ENCODE assay signal across 8 cellular contexts in the genomic region with DNA sequence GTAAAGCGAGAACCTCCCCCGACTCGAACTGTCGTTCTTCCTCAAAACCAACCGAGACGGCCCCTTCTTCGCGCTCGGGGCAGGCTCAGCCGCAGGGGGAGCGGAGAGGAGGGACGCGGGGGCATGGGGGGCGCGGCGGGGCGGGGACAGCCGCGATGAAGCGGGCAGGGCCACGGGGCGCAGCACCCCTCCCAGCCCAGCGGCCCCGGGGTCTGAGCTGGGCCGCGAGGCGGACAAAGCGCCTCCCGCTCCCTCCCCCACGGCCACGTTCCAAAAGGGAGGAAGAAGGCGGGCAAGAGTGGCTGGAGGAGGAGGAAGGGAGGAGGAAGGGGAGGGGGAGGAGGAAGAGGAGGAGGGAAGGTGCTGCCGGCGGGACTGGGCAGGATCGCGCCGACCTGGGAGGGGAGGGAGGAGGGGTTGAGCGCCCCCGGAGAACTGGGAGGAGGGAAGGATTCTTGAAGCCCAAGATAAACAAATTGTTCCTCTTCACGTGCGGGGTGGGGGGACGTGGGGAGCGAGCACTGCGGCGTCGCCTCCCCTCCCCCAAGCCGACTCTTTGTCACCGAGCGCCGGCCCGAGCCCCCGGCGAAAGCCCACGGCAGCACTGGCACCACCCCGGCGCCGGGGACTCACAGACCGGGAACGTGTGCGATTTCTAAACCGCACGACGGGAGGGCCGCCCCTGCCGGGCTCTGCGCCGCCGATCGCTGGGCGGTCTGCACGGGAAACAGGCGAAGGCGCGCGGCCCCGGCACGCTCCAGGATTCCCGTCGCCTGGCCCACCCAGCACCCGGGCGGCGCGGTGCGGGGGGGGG. TPM values are rescaled to one million over a fixed set of nuclear protein-coding genes. Genes with fewer than 3 reads are reported as not detected.
DNase-seq lines count a peak whose midpoint lies in the region; ATAC-seq, FAIRE-seq and TF ChIP-seq lines count a peak whose summit lies in the region.

No MANE protein-coding gene starts in this region.

- FAIRE-seq in frontal cortex (lab: Jason Lieb, UNC), result no peak

- H3K27ac ChIP-seq in SK-N-SH (ENCODE audit: low read depth in 2 of 2, low read length in 1 of 2) (peak overlapping the region; percentile 98 to 99), neural cell (ENCODE audit: low read length) (peak overlapping the region; percentile 97), temporal lobe (ENCODE audit: low read depth, low read length) (peak overlapping the region; percentile 77)

- H3K27ac Mint-ChIP-seq in activated naive CD4-positive, alpha-beta T cell treated with anti-CD3 and anti-CD28 coated beads, Interleukin-2, amount 50 U/mL, for 72 hours, result peak overlapping the region in 1 of 2 donors; percentile 85

- H3K9me2 ChIP-seq in SK-N-SH (no peaks in the 10 kb centered on the region), neural cell (ENCODE audit: insufficient read depth, low read length) (no peaks in the 10 kb centered on the region)

- CTCF ChIA-PET in SK-N-SH (lab: Yijun Ruan, JAX), result interaction anchor here (1.1 to 7.8 kb wide), 11 partner anchors 33 to 417 kb away, joined by 3 to 91 read pairs (median 3); no protein-coding TSS in a partner anchor

- peak overlapping the region; percentile 93 for H3K9ac ChIP-seq in SK-N-SH
- peak overlapping the region; percentile 95 for H3K9ac ChIP-seq in neural cell (ENCODE audit: low read length)

- H3K4me2 ChIP-seq in SK-N-SH, result peak overlapping the region; percentile 92
- peak overlapping the region; percentile 84 for H3K4me2 ChIP-seq in neural cell (ENCODE audit: low read length)

- peak overlapping the region; percentile 94 to 97 for H3K4me3 ChIP-seq in SK-N-SH (ENCODE audit: low read depth in 2 of 2, low read length in 1 of 2)
- peak overlapping the region; percentile 92 for H3K4me3 ChIP-seq in neural cell (ENCODE audit: low read length)

- H4K20me1 ChIP-seq in SK-N-SH (ENCODE audit: insufficient read depth) (no peaks in the 10 kb centered on the region), neural cell (ENCODE audit: insufficient read depth) (no peaks in the 10 kb centered on the region)

- H2AFZ ChIP-seq in SK-N-SH (ENCODE audit: low read depth), result peak overlapping the region; percentile 93; the same call in 1 of the 2 replicates
- peak overlapping the region; percentile 17 for H2AFZ ChIP-seq in neural cell (ENCODE audit: low read depth, low read length)

- POLR2A ChIA-PET in SK-N-SH (lab: Yijun Ruan, JAX), result interaction anchor here (0.6 to 5.4 kb wide), 31 partner anchors 11 to 495 kb away, joined by 3 to 80 read pairs (median 5); no protein-coding TSS in a partner anchor

- H3K27me3 ChIP-seq in SK-N-SH (ENCODE audit: insufficient read depth) (no peaks in the 10 kb centered on the region), neural cell (ENCODE audit: insufficient read depth, low read depth, low read length) (no peaks in the 10 kb centered on the region)

- no peaks in the 10 kb centered on the region for H3K36me3 Mint-ChIP-seq in activated naive CD4-positive, alpha-beta T cell treated with anti-CD3 and anti-CD28 coated beads, Interleukin-2, amount 50 U/mL, for 72 hours

- ATAC-seq in activated naive CD4-positive, alpha-beta T cell treated with anti-CD3 and anti-CD28 coated beads, Interleukin-2, amount 50 U/mL, for 72 hours, result peak; percentile 21 to 24
- ATAC-seq in HG02840 (IDR thresholded peaks at IDR 0.05; ENCODE audit: low FRiP score, unreplicated experiment), result no peak

- 1% methylated on average over 47 of the region's 84 CpGs for WGBS in SK-N-SH (ENCODE audit: low lambda C conversion rate)

- DNase-seq in GM13976 (ENCODE audit: low spot score) (peak; percentile 64), NCI-H1092 (lab: John Stamatoyannopoulos, UW) (peak; percentile 63), SK-N-SH (peak; percentile 84), frontal cortex (ENCODE audit: low spot score in 2 of 2) (peak; percentile 64 to 77)
- DNase-seq in activated naive CD4-positive, alpha-beta T cell treated with anti-CD3 and anti-CD28 coated beads, Interleukin-2, amount 50 U/mL, for 72 hours (ENCODE audit: low spot score in 2 of 2), result peak; percentile 45 to 74

- peaks cover 32% of the 10 kb centered on the region for H3F3A ChIP-seq in SK-N-SH (replicated peaks; ENCODE audit: insufficient read depth)
- peaks cover 4% of the 10 kb centered on the region for H3F3A ChIP-seq in neural cell (ENCODE audit: insufficient read depth, low read length, poor library complexity, severe bottlenecking)

- no peak for TF ChIP-seq CTCF in GM13976 (IDR thresholded peaks at IDR 0.05; ENCODE audit: borderline replicate concordance, control extremely low read depth, extremely low read depth, insufficient read depth, missing control alignments)
- no peak for TF ChIP-seq CTCF in SK-N-SH (IDR thresholded peaks at IDR 0.05)
- TF ChIP-seq CTCF in neural cell (IDR thresholded peaks at IDR 0.05; ENCODE audit: poor library complexity, severe bottlenecking), result no peak

- in situ Hi-C loops in GM13976 (cut with MboI; ENCODE audit: low sequenced_read_pairs, unreplicated experiment), result no loop called here

- no peaks in the 10 kb centered on the region for H3K9me3 Mint-ChIP-seq in activated naive CD4-positive, alpha-beta T cell treated with anti-CD3 and anti-CD28 coated beads, Interleukin-2, amount 50 U/mL, for 72 hours

- no peaks in the 10 kb centered on the region for H3K36me3 ChIP-seq in SK-N-SH (replicated peaks in 1 of 2; ENCODE audit: control insufficient read depth in 1 of 2, insufficient read depth in 2 of 2, low read length in 1 of 2)
- no peaks in the 10 kb centered on the region for H3K36me3 ChIP-seq in neural cell (ENCODE audit: insufficient read depth, low read length)

- H3K79me2 ChIP-seq in SK-N-SH (ENCODE audit: insufficient read depth) (peaks cover 34% of the 10 kb centered on the region), neural cell (replicated peaks; ENCODE audit: insufficient read depth, low read length) (peaks cover 44% of the 10 kb centered on the region)

- H3K9me3 ChIP-seq in SK-N-SH (no peaks in the 10 kb centered on the region), neural cell (ENCODE audit: low read length) (no peaks in the 10 kb centered on the region)

- TF ChIP-seq RAD21 in SK-N-SH (IDR thresholded peaks at IDR 0.05; ENCODE audit: low read length) (peak; percentile 1; the same call in 1 of the 2 replicates), neural cell (conservative IDR thresholded peaks at IDR 0.05) (peak; percentile 40)

- TF ChIP-seq EP300 in SK-N-SH (IDR thresholded peaks at IDR 0.05; ENCODE audit: borderline replicate concordance in 1 of 2, low read depth in 1 of 2, low read length in 1 of 2) (peak in 1 of 2 experiments; percentile 18; a peak in 1 of 4 replicates), neural cell (conservative IDR thresholded peaks at IDR 0.05; ENCODE audit: poor library complexity, severe bottlenecking) (peak; percentile 60)

- H3K4me1 ChIP-seq in SK-N-SH (ENCODE audit: control insufficient read depth in 1 of 2, insufficient read depth in 2 of 2, low read depth in 1 of 2, low read length in 1 of 2), result peaks cover 0 to 17% of the 10 kb centered on the region in 2 experiments; a peak in 2 of 4 replicates

TF ChIP-seq in SK-N-SH, 30 proteins besides CTCF, POLR2A, EP300 and RAD21 (continues in another document):
- TF ChIP-seq USF2 (IDR thresholded peaks at IDR 0.05; ENCODE audit: borderline replicate concordance, low read depth, low read length) (no peak), YY1 (IDR thresholded peaks at IDR 0.05; ENCODE audit: low read depth) (no peak; the same call in 1 of the 2 replicates), JUND (IDR thresholded peaks at IDR 0.05) (peak; percentile 13; the same call in 1 of the 2 replicates)

TF ChIP-seq in neural cell, 6 proteins besides CTCF, POLR2A, EP300 and RAD21:
- no peak for TF ChIP-seq MXI1 (conservative IDR thresholded peaks at IDR 0.05; ENCODE audit: poor library complexity, severe bottlenecking)
- no peak for TF ChIP-seq TAF1 (IDR thresholded peaks at IDR 0.05; ENCODE audit: low read depth)
- TF ChIP-seq SMC3 (conservative IDR thresholded peaks at IDR 0.05; ENCODE audit: poor library complexity), result peak; percentile 51
- peak; percentile 65 for TF ChIP-seq POLR2AphosphoS5 (IDR thresholded peaks at IDR 0.05)
- TF ChIP-seq REST (IDR thresholded peaks at IDR 0.05; ENCODE audit: borderline replicate concordance), result peak; percentile 78

RNA-seq across cellular contexts. Expression of gene MAML3, which starts 2.9 kb away (rescaled TPM):
- polyA plus RNA-seq in SK-N-SH (2012; rRNA removed) (5.3 and 5.6 TPM in 2 replicates), neural cell (10.2 and 10.4 TPM in 2 replicates)
- polyA plus RNA-seq in SK-N-SH (2012; cell fraction: cytosol; rRNA removed), result 4.8 and 5.8 TPM in 2 replicates
- polyA plus RNA-seq in SK-N-SH (2012; cell fraction: nucleus; rRNA removed), result 3.7 and 5.2 TPM in 2 replicates
- 1 to 10 TPM in 1 of 2 donors, under 1 TPM in 1; 0.70 to 1.0 TPM for total RNA-seq in activated naive CD4-positive, alpha-beta T cell treated with anti-CD3 and anti-CD28 coated beads, Interleukin-2, amount 50 U/mL, for 72 hours
- total RNA-seq in frontal cortex (7.7 TPM), temporal lobe (5.2 TPM)
- 40.7 and 43.3 TPM in 2 replicates for polyA minus RNA-seq in neural cell
